ENCODE assay signal across 7 cellular contexts in genomic region chr1:28926629-28927441, GRCh38. TPM values are rescaled to one million over a fixed set of nuclear protein-coding genes. Genes with fewer than 3 reads are reported as not detected.
DNase-seq lines count a peak whose midpoint lies in the region; ATAC-seq, FAIRE-seq and TF ChIP-seq lines count a peak whose summit lies in the region.

No MANE protein-coding gene starts in this region.

- H3K4me3 ChIP-seq in GM12864 (ENCODE audit: low read depth, low read length) (no peak overlapping the region; the same call in 1 of the 2 replicates), spleen (peak overlapping the region in 4 of 8 donors; percentile 9 to 50 (median 16))

- peaks cover 27 to 94% (median 58%) of the 10 kb centered on the region in 6 donors for H3K4me1 ChIP-seq in spleen

- DNase-seq in GM12864 (ENCODE audit: low read depth) = peak; percentile 86
- peak; percentile 90 for DNase-seq in RPMI8226
- DNase-seq in spleen = no peak
- DNase-seq in T1000 (lab: John Stamatoyannopoulos, UW) = no peak

- no peak for TF ChIP-seq POLR2A in spleen (IDR thresholded peaks at IDR 0.05)

- peak overlapping the region; percentile 65 to 90 (median 85) for H3K27ac ChIP-seq in spleen

- FAIRE-seq in endometrium (lab: Jason Lieb, UNC) = peak; percentile 26

- ATAC-seq in GM19438 (IDR thresholded peaks at IDR 0.05; ENCODE audit: low read depth, unreplicated experiment) (peak; percentile 84), HG03442 (IDR thresholded peaks at IDR 0.05; ENCODE audit: unreplicated experiment) (peak; percentile 89)

- H3K36me3 ChIP-seq in spleen = no peaks in the 10 kb centered on the region

- no peak for TF ChIP-seq CTCF in GM12864 (IDR thresholded peaks at IDR 0.05; ENCODE audit: low read depth, low read length, missing control alignments)
- no peak for TF ChIP-seq CTCF in spleen (IDR thresholded peaks at IDR 0.05 in 8 of 11, conservative IDR thresholded peaks at IDR 0.05 in 3 of 11)

- 7 to 19% (median 9%) methylated on average over 4 of the region's 4 CpGs for WGBS in spleen, 5 donors

- H3K9me3 ChIP-seq in spleen = no peaks in the 10 kb centered on the region

- no peaks in the 10 kb centered on the region for H3K27me3 ChIP-seq in spleen (replicated peaks in 1 of 7)

- intact Hi-C loops in spleen (cut with DNase I; ENCODE audit: low total_unique reads) = no loop called here

RNA-seq across cellular contexts. Expression of gene EPB41, which starts 12.5 kb away (rescaled TPM):
- total RNA-seq in spleen = 100 to 1,000 TPM in 1 of 7 donors, 10 to 100 TPM in 6; 53.6 to 156 (median 82.3) TPM
- polyA plus RNA-seq in spleen = 10 to 100 TPM in 1 of 3 donors, 1 to 10 TPM in 2; 6.3 to 14.8 (median 8.7) TPM

Comparison
In these comparisons a context has a peak if more than half of its experiments do, and no peak if none do; other contexts are left out.
1. DNase-seq: peak in GM12864 (single experiment) and RPMI8226 (single experiment); none in spleen (single experiment) and T1000 (single experiment).